Comparison of ENCODE assay signal across 15 cellular contexts in genomic region chr19:41910992-41911888, GRCh38. TPM values are rescaled to one million over a fixed set of nuclear protein-coding genes. Genes with fewer than 3 reads are reported as not detected.
A peak's percentile ranks its signal among the peaks of the same experiment; 100 is the strongest.
DNase-seq lines count a peak whose midpoint lies in the region; ATAC-seq, FAIRE-seq and TF ChIP-seq lines count a peak whose summit lies in the region.
"Had no signal": no experiment of that assay in that cellular context is flagged by ENCODE, and none has a peak within 500 bp of the region (broad histone marks: within the 10 kb centered on the region; RNA-seq: fewer than 3 reads in every experiment).

No MANE protein-coding gene starts in this region.

- H3K4me1 Mint-ChIP-seq in Calu3 (ENCODE audit: low read depth, unreplicated experiment), result peaks cover 9% of the 10 kb centered on the region
- peaks cover 17% of the 10 kb centered on the region for H3K4me1 Mint-ChIP-seq in activated CD4-positive, alpha-beta memory T cell treated with anti-CD3 and anti-CD28 coated beads, Interleukin-2, amount 10 ng/mL, durations not matched to agents 7 days and 5 days
- H3K4me1 Mint-ChIP-seq in naive B cell, result peaks cover 40 to 57% (median 56%) of the 10 kb centered on the region in 3 donors

- no peak overlapping the region for H3K9ac ChIP-seq in BLaER1 treated with 17β-estradiol and CSF1 and Interleukin-3, amounts not matched to agents 10 nM and 100 nM

- POLR2A ChIA-PET in activated CD4-positive, alpha-beta memory T cell treated with anti-CD3 and anti-CD28 coated beads, Interleukin-2, amount 10 ng/mL, durations not matched to agents 7 days and 5 days (lab: Charles Lee), result interaction anchor here (0.8 to 15.7 kb wide), 11 partner anchors 9 to 51 kb away, joined by 4 to 166 read pairs (median 8); partner anchors contain the start of genes ARHGEF1, CD79A and RPS19

- DNase-seq in Calu3 (no peak), naive B cell (no peak), HTR-8/SVneo (ENCODE audit: insufficient read length, low spot score) (no peak)
- DNase-seq in activated CD4-positive, alpha-beta memory T cell treated with anti-CD3 and anti-CD28 coated beads, Interleukin-2, amount 10 ng/mL, durations not matched to agents 7 days and 5 days, result no peak
- DNase-seq: C1 segment of cervical spinal cord; hypothalamus; left lung; NK-92 treated with Interleukin-12 subunit alpha and Interleukin-12 subunit beta, amount 100 ng/mL, for 24 hours; SJCRH30 had no signal

- H3K27ac ChIP-seq in BLaER1 treated with 17β-estradiol and CSF1 and Interleukin-3, amounts not matched to agents 10 nM and 100 nM, result no peak overlapping the region
- H3K27ac ChIP-seq: left lung, SJCRH30, VCaP had no signal

- no peak overlapping the region for H3K4me3 ChIP-seq in BLaER1 treated with 17β-estradiol and CSF1 and Interleukin-3, amounts not matched to agents 10 nM and 100 nM
- H3K4me3 ChIP-seq: left lung, SJCRH30 had no signal

- H3K4me3 Mint-ChIP-seq in Calu3 (ENCODE audit: low read depth, unreplicated experiment), result no peak overlapping the region
- no peak overlapping the region for H3K4me3 Mint-ChIP-seq in activated CD4-positive, alpha-beta memory T cell treated with anti-CD3 and anti-CD28 coated beads, Interleukin-2, amount 10 ng/mL, durations not matched to agents 7 days and 5 days
- peak overlapping the region in 7 of 8 donors; percentile 6 to 72 (median 47) for H3K4me3 Mint-ChIP-seq in naive B cell

- CTCF ChIA-PET in Calu3 (lab: Charles Lee), result no interaction called here
- CTCF ChIA-PET in activated CD4-positive, alpha-beta memory T cell treated with anti-CD3 and anti-CD28 coated beads, Interleukin-2, amount 10 ng/mL, durations not matched to agents 7 days and 5 days (lab: Charles Lee), result interaction anchor here (1.2 kb wide), 1 partner anchor 23 kb away, joined by 3 read pairs; no protein-coding TSS in a partner anchor

- peak overlapping the region in 8 of 11 experiments; percentile 4 to 64 (median 56); a peak in 15 of 22 replicates for H3K4me2 ChIP-seq in BLaER1 treated with 17β-estradiol and CSF1 and Interleukin-3, amounts not matched to agents 10 nM and 100 nM

- FAIRE-seq in HTR-8/SVneo (lab: Jason Lieb, UNC), result no peak

- intact Hi-C loops in Calu3 (cut with micrococcal nuclease; ENCODE audit: unreplicated experiment), result no loop called here

- BruUV-seq in Calu3 (replicated peaks; lab: Mats Ljungman, UMichigan), result no TSS peak

- TF ChIP-seq CTCF in Calu3 (IDR thresholded peaks at IDR 0.05; ENCODE audit: unreplicated experiment), result no peak

- peaks cover 6 to 24% (median 22%) of the 10 kb centered on the region in 10 experiments for H3K4me1 ChIP-seq in BLaER1 treated with 17β-estradiol and CSF1 and Interleukin-3, amounts not matched to agents 10 nM and 100 nM
- H3K4me1 ChIP-seq: SJCRH30 had no signal

- peak overlapping the region; percentile 62 for H3K27ac Mint-ChIP-seq in Calu3 (ENCODE audit: unreplicated experiment)
- H3K27ac Mint-ChIP-seq in activated CD4-positive, alpha-beta memory T cell treated with anti-CD3 and anti-CD28 coated beads, Interleukin-2, amount 10 ng/mL, durations not matched to agents 7 days and 5 days, result peak overlapping the region; percentile 41
- H3K27ac Mint-ChIP-seq in naive B cell, result peak overlapping the region; percentile 56 to 91 (median 66)

- H3K36me3 Mint-ChIP-seq in Calu3 (ENCODE audit: insufficient read depth, unreplicated experiment) (peaks cover 24% of the 10 kb centered on the region), naive B cell (peaks cover 0 to 13% of the 10 kb centered on the region in 2 donors)
- H3K36me3 Mint-ChIP-seq in activated CD4-positive, alpha-beta memory T cell treated with anti-CD3 and anti-CD28 coated beads, Interleukin-2, amount 10 ng/mL, durations not matched to agents 7 days and 5 days (ENCODE audit: low read depth), result peaks cover 30% of the 10 kb centered on the region

- H4K20me1 ChIP-seq in BLaER1 treated with 17β-estradiol and CSF1 and Interleukin-3, amounts not matched to agents 10 nM and 100 nM, result peaks cover 52 to 86% (median 69%) of the 10 kb centered on the region in 11 experiments; a peak in 21 of 22 replicates

- H3K27me3 Mint-ChIP-seq in Calu3 (ENCODE audit: unreplicated experiment), result no peaks in the 10 kb centered on the region
- peaks cover 39% of the 10 kb centered on the region for H3K27me3 Mint-ChIP-seq in activated CD4-positive, alpha-beta memory T cell treated with anti-CD3 and anti-CD28 coated beads, Interleukin-2, amount 10 ng/mL, durations not matched to agents 7 days and 5 days
- H3K27me3 Mint-ChIP-seq in naive B cell, result peaks cover 0 to 11% (median 4%) of the 10 kb centered on the region in 3 donors

- peaks cover 12 to 27% (median 19%) of the 10 kb centered on the region in 11 experiments for H3K36me3 ChIP-seq in BLaER1 treated with 17β-estradiol and CSF1 and Interleukin-3, amounts not matched to agents 10 nM and 100 nM

- no peaks in the 10 kb centered on the region for H3K9me3 Mint-ChIP-seq in Calu3 (ENCODE audit: low read depth, unreplicated experiment)
- H3K9me3 Mint-ChIP-seq in activated CD4-positive, alpha-beta memory T cell treated with anti-CD3 and anti-CD28 coated beads, Interleukin-2, amount 10 ng/mL, durations not matched to agents 7 days and 5 days, result no peaks in the 10 kb centered on the region
- H3K9me3 Mint-ChIP-seq in naive B cell, result no peaks in the 10 kb centered on the region

- H3K9me3 ChIP-seq in BLaER1 treated with 17β-estradiol and CSF1 and Interleukin-3, amounts not matched to agents 10 nM and 100 nM (replicated peaks in 1 of 11), result no peaks in the 10 kb centered on the region
- H3K9me3 ChIP-seq: left lung, SJCRH30 had no signal

- peaks cover 58 to 68% (median 63%) of the 10 kb centered on the region in 11 experiments for H3K27me3 ChIP-seq in BLaER1 treated with 17β-estradiol and CSF1 and Interleukin-3, amounts not matched to agents 10 nM and 100 nM

- no peak for ATAC-seq in naive B cell (ENCODE audit: low read depth in 2 of 2)
- no peak for ATAC-seq in GM18519 (IDR thresholded peaks at IDR 0.05; ENCODE audit: low FRiP score, unreplicated experiment)
- ATAC-seq in HG03095 (IDR thresholded peaks at IDR 0.05; ENCODE audit: unreplicated experiment), result no peak
- ATAC-seq: left lung had no signal

RNA-seq across cellular contexts. Expression of gene ERFL, which starts 17.0 kb away (rescaled TPM):
- total RNA-seq in Calu3 (2022), result 0.21 and 0.29 TPM in 2 replicates
- total RNA-seq in activated CD4-positive, alpha-beta memory T cell treated with anti-CD3 and anti-CD28 coated beads, Interleukin-2, amount 10 ng/mL, durations not matched to agents 7 days and 5 days, result 1 to 10 TPM; 1.5 to 1.7 TPM
- polyA plus RNA-seq in naive B cell (ENCODE audit: low read depth in 6 of 6), result not detected
- total RNA-seq: myocyte, renal cortical epithelial cell, SJCRH30 had no signal

RNA-seq across cellular contexts. Expression of gene ARHGEF1, which starts 28.3 kb away (rescaled TPM):
- 122 and 163 TPM in 2 replicates for total RNA-seq in Calu3 (2022)
- 100 to 1,000 TPM; 657 TPM for total RNA-seq in activated CD4-positive, alpha-beta memory T cell treated with anti-CD3 and anti-CD28 coated beads, Interleukin-2, amount 10 ng/mL, durations not matched to agents 7 days and 5 days
- polyA plus RNA-seq in naive B cell (ENCODE audit: low read depth in 6 of 6), result 100 to 1,000 TPM; 110 to 220 (median 122) TPM

RNA-seq across cellular contexts. Expression of gene CD79A, which starts 34.2 kb away (rescaled TPM):
- 0.45 and 0.59 TPM in 2 replicates for total RNA-seq in Calu3 (2022)
- under 1 TPM; 0.35 to 0.38 TPM for total RNA-seq in activated CD4-positive, alpha-beta memory T cell treated with anti-CD3 and anti-CD28 coated beads, Interleukin-2, amount 10 ng/mL, durations not matched to agents 7 days and 5 days
- polyA plus RNA-seq in naive B cell (ENCODE audit: low read depth in 6 of 6), result 1,000 to 10,000 TPM; 3,426 to 4,601 (median 4,008) TPM

RNA-seq across cellular contexts. Expression of gene RABAC1, which starts 47.9 kb away (rescaled TPM):
- total RNA-seq in Calu3 (2022), result 116 and 126 TPM in 2 replicates
- 100 to 1,000 TPM in 1 of 2 experiments, 10 to 100 TPM in 1; 97.2 to 105 TPM for total RNA-seq in activated CD4-positive, alpha-beta memory T cell treated with anti-CD3 and anti-CD28 coated beads, Interleukin-2, amount 10 ng/mL, durations not matched to agents 7 days and 5 days
- 100 to 1,000 TPM; 218 to 268 (median 245) TPM for polyA plus RNA-seq in naive B cell (ENCODE audit: low read depth in 6 of 6)

RNA-seq across cellular contexts. Expression of gene RPS19, which starts 51.2 kb away (rescaled TPM):
- 2,051 and 2,220 TPM in 2 replicates for total RNA-seq in Calu3 (2022)
- total RNA-seq in activated CD4-positive, alpha-beta memory T cell treated with anti-CD3 and anti-CD28 coated beads, Interleukin-2, amount 10 ng/mL, durations not matched to agents 7 days and 5 days, result 1,000 to 10,000 TPM; 2,625 to 2,652 TPM
- 1,000 to 10,000 TPM; 4,276 to 8,441 (median 6,198) TPM for polyA plus RNA-seq in naive B cell (ENCODE audit: low read depth in 6 of 6)

Comparison
In these comparisons a context has a peak if more than half of its experiments do, and no peak if none do; other contexts are left out.
1. H3K4me3 Mint-ChIP-seq: peak in naive B cell (7 of 8); none in Calu3 (single experiment) and activated CD4-positive, alpha-beta memory T cell treated with anti-CD3 and anti-CD28 coated beads, Interleukin-2, amount 10 ng/mL, durations not matched to agents 7 days and 5 days (single experiment).
2. Peak in every context shown above with its lines, with median percentiles within 50 percentile points of each other: H3K27ac Mint-ChIP-seq.